ENCODE assay signal across 1 cellular context in the genomic region with DNA sequence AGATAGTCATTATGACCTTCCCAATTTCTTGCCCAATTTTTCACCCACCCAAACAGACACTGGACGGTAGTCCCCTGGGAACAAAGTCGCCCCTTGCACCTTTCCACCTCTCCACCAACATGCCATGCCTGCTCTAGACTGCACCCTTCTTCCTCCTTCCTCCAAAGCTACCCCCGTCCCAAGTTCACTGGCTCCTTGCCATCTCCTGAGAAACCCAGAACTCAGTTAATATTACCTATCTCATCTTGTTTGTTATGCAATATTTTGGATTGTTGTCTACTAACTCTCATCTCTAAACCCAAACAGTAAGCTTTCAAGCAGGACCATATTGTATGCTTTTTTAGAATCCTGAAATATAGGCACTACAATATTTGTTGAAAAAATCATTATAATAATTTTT.
TF ChIP-seq lines count a peak whose summit lies in the region.

No MANE protein-coding gene starts in this region.

TF ChIP-seq in GM23338, 12 proteins besides CTCF, POLR2A, EP300 and RAD21 (continued from another document):
- TF ChIP-seq CREB1 (CRISPR knock-in tag; IDR thresholded peaks at IDR 0.05; ENCODE audit: low read depth), result no peak
- no peak for TF ChIP-seq ZNF331 (CRISPR knock-in tag; IDR thresholded peaks at IDR 0.05; ENCODE audit: low read depth)
- TF ChIP-seq JUNB (IDR thresholded peaks at IDR 0.05; ENCODE audit: unreplicated experiment), result no peak
- TF ChIP-seq EZH2 (IDR thresholded peaks at IDR 0.05; ENCODE audit: low read depth, unreplicated experiment), result no peak
- TF ChIP-seq, protein P1, sequence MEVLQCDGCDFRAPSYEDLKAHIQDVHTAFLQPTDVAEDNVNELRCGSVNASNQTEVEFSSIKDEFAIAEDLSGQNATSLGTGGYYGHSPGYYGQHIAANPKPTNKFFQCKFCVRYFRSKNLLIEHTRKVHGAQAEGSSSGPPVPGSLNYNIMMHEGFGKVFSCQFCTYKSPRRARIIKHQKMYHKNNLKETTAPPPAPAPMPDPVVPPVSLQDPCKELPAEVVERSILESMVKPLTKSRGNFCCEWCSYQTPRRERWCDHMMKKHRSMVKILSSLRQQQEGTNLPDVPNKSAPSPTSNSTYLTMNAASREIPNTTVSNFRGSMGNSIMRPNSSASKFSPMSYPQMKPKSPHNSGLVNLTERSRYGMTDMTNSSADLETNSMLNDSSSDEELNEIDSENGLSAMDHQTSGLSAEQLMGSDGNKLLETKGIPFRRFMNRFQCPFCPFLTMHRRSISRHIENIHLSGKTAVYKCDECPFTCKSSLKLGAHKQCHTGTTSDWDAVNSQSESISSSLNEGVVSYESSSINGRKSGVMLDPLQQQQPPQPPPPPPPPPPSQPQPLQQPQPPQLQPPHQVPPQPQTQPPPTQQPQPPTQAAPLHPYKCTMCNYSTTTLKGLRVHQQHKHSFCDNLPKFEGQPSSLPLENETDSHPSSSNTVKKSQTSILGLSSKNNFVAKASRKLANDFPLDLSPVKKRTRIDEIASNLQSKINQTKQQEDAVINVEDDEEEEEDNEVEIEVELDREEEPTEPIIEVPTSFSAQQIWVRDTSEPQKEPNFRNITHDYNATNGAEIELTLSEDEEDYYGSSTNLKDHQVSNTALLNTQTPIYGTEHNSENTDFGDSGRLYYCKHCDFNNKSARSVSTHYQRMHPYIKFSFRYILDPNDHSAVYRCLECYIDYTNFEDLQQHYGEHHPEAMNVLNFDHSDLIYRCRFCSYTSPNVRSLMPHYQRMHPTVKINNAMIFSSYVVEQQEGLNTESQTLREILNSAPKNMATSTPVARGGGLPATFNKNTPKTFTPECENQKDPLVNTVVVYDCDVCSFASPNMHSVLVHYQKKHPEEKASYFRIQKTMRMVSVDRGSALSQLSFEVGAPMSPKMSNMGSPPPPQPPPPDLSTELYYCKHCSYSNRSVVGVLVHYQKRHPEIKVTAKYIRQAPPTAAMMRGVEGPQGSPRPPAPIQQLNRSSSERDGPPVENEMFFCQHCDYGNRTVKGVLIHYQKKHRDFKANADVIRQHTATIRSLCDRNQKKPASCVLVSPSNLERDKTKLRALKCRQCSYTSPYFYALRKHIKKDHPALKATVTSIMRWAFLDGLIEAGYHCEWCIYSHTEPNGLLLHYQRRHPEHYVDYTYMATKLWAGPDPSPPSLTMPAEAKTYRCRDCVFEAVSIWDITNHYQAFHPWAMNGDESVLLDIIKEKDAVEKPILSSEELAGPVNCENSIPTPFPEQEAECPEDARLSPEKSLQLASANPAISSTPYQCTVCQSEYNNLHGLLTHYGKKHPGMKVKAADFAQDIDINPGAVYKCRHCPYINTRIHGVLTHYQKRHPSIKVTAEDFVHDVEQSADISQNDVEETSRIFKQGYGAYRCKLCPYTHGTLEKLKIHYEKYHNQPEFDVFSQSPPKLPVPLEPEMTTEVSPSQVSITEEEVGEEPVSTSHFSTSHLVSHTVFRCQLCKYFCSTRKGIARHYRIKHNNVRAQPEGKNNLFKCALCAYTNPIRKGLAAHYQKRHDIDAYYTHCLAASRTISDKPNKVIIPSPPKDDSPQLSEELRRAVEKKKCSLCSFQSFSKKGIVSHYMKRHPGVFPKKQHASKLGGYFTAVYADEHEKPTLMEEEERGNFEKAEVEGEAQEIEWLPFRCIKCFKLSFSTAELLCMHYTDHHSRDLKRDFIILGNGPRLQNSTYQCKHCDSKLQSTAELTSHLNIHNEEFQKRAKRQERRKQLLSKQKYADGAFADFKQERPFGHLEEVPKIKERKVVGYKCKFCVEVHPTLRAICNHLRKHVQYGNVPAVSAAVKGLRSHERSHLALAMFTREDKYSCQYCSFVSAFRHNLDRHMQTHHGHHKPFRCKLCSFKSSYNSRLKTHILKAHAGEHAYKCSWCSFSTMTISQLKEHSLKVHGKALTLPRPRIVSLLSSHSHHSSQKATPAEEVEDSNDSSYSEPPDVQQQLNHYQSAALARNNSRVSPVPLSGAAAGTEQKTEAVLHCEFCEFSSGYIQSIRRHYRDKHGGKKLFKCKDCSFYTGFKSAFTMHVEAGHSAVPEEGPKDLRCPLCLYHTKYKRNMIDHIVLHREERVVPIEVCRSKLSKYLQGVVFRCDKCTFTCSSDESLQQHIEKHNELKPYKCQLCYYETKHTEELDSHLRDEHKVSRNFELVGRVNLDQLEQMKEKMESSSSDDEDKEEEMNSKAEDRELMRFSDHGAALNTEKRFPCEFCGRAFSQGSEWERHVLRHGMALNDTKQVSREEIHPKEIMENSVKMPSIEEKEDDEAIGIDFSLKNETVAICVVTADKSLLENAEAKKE (CRISPR knock-in tag; IDR thresholded peaks at IDR 0.05), result no peak
- no peak for TF ChIP-seq EZH2phosphoT487 (IDR thresholded peaks at IDR 0.05; ENCODE audit: unreplicated experiment)
- no peak for TF ChIP-seq ZNF114 (CRISPR knock-in tag; IDR thresholded peaks at IDR 0.05)
- no peak for TF ChIP-seq NANOG (IDR thresholded peaks at IDR 0.05; ENCODE audit: borderline replicate concordance)
TF ChIP-seq in GM23338: peak in this region for 0.
